Comparison of ENCODE assay signal across 27 cellular contexts in genomic region chrY:7963397-7963796, GRCh38.
"Had no signal": no experiment of that assay in that cellular context is flagged by ENCODE, and none has a peak within 500 bp of the region (broad histone marks: within the 10 kb centered on the region; RNA-seq: fewer than 3 reads in every experiment).

No MANE protein-coding gene starts in this region.

- H3K27me3 Mint-ChIP-seq: naive thymus-derived CD4-positive, alpha-beta T cell; progenitor cell of endocrine pancreas; stimulated activated memory B cell treated with anti-CD40 and anti-IgM and Interleukin-4, amounts not matched to agents 10 μg/mL and 1 μg/mL and 100 μg/mL, for 72 hours; stimulated activated naive CD8-positive, alpha-beta T cell treated with anti-CD3 and anti-CD28 coated beads, Interleukin-15, Interleukin-2, amounts not matched to agents 100 ng/mL and 50 ng/mL, for 24 hours; type B pancreatic cell had no signal

- H3K36me3 Mint-ChIP-seq: naive thymus-derived CD4-positive, alpha-beta T cell; natural killer cell; neural progenitor cell; stimulated activated memory B cell treated with anti-CD40 and anti-IgM and Interleukin-4, amounts not matched to agents 10 μg/mL and 1 μg/mL and 100 μg/mL, for 72 hours; type B pancreatic cell had no signal

- ATAC-seq: naive thymus-derived CD4-positive, alpha-beta T cell; natural killer cell; psoas muscle; right cardiac atrium; right lobe of liver; stimulated activated memory B cell treated with anti-CD40 and anti-IgM and Interleukin-4, amounts not matched to agents 10 μg/mL and 1 μg/mL and 100 μg/mL, for 72 hours; upper lobe of right lung had no signal

- DNase-seq: naive thymus-derived CD4-positive, alpha-beta T cell; natural killer cell; occipital lobe; ovary; posterior cingulate gyrus; psoas muscle; right cardiac atrium; right lobe of liver; sigmoid colon; small intestine; stimulated activated CD4-positive, alpha-beta T cell treated with anti-CD3 and anti-CD28 coated beads, Interleukin-15, amount 100 ng/mL, for 24 hours; stimulated activated CD4-positive, alpha-beta T cell treated with anti-CD3 and anti-CD28 coated beads, Interleukin-2, amount 100 ng/mL, for 24 hours; stimulated activated CD4-positive, alpha-beta T cell treated with anti-CD3 and anti-CD28 coated beads, Interleukin-2, amount 100 ng/mL, for 48 hours; stimulated activated CD4-positive, alpha-beta T cell treated with anti-CD3 and anti-CD28 coated beads, Interleukin-4, amount 100 ng/mL, for 24 hours; stimulated activated naive CD4-positive, alpha-beta T cell; substantia nigra; testis; tibial artery; transverse colon; upper lobe of right lung; uterus had no signal

- H3K4me1 Mint-ChIP-seq: naive thymus-derived CD4-positive, alpha-beta T cell; natural killer cell; nephron; neural progenitor cell; stimulated activated memory B cell treated with anti-CD40 and anti-IgM and Interleukin-4, amounts not matched to agents 10 μg/mL and 1 μg/mL and 100 μg/mL, for 72 hours had no signal

- H3K4me3 Mint-ChIP-seq: naive thymus-derived CD4-positive, alpha-beta T cell; natural killer cell; nephron; neural progenitor cell; stimulated activated memory B cell treated with anti-CD40 and anti-IgM and Interleukin-4, amounts not matched to agents 10 μg/mL and 1 μg/mL and 100 μg/mL, for 72 hours; stimulated activated naive CD8-positive, alpha-beta T cell treated with anti-CD3 and anti-CD28 coated beads, Interleukin-15, Interleukin-2, amounts not matched to agents 100 ng/mL and 50 ng/mL, for 24 hours; type B pancreatic cell had no signal

- H3K27ac Mint-ChIP-seq: naive thymus-derived CD4-positive, alpha-beta T cell; natural killer cell; nephron; neural progenitor cell; progenitor cell of endocrine pancreas; stimulated activated memory B cell treated with anti-CD40 and anti-IgM and Interleukin-4, amounts not matched to agents 10 μg/mL and 1 μg/mL and 100 μg/mL, for 72 hours; stimulated activated naive CD8-positive, alpha-beta T cell treated with anti-CD3 and anti-CD28 coated beads, Interleukin-15, Interleukin-2, amounts not matched to agents 100 ng/mL and 50 ng/mL, for 24 hours; type B pancreatic cell had no signal

- H3K9me3 Mint-ChIP-seq: naive thymus-derived CD4-positive, alpha-beta T cell; nephron; neural progenitor cell; stimulated activated memory B cell treated with anti-CD40 and anti-IgM and Interleukin-4, amounts not matched to agents 10 μg/mL and 1 μg/mL and 100 μg/mL, for 72 hours; stimulated activated naive CD8-positive, alpha-beta T cell treated with anti-CD3 and anti-CD28 coated beads, Interleukin-15, Interleukin-2, amounts not matched to agents 100 ng/mL and 50 ng/mL, for 24 hours; type B pancreatic cell had no signal
